ENCODE assay signal across 1 cellular context in genomic region chr6:150881911-150882481, GRCh38.
TF ChIP-seq lines count a peak whose summit lies in the region.

No MANE protein-coding gene starts in this region.

TF ChIP-seq in HepG2, 621 proteins besides CTCF, POLR2A, EP300 and RAD21 (continued from another document and continues in another):
- TF ChIP-seq ZNF609 (CRISPR knock-in tag; IDR thresholded peaks at IDR 0.05; ENCODE audit: borderline replicate concordance) (peak; percentile 46; the same call in 1 of the 2 replicates), POLR2G (IDR thresholded peaks at IDR 0.05; ENCODE audit: low read depth, low read length) (no peak), DPF2 (CRISPR knock-in tag; IDR thresholded peaks at IDR 0.05; ENCODE audit: borderline replicate concordance, low read depth) (peak; percentile 75; the same call in 1 of the 2 replicates), ZNF589 (CRISPR knock-in tag; conservative IDR thresholded peaks at IDR 0.05) (no peak), POGZ (CRISPR knock-in tag; IDR thresholded peaks at IDR 0.05) (peak; percentile 44; the same call in 1 of the 2 replicates), SIX1 (CRISPR knock-in tag; IDR thresholded peaks at IDR 0.05; ENCODE audit: borderline replicate concordance) (no peak), ZNF33A (CRISPR knock-in tag; IDR thresholded peaks at IDR 0.05; ENCODE audit: borderline replicate concordance) (no peak), FOSL2 (CRISPR knock-in tag; IDR thresholded peaks at IDR 0.05) (peak; percentile 60), DZIP1 (CRISPR knock-in tag; IDR thresholded peaks at IDR 0.05) (no peak), NFRKB (IDR thresholded peaks at IDR 0.05) (no peak), HOMEZ (CRISPR knock-in tag; IDR thresholded peaks at IDR 0.05; ENCODE audit: low read depth) (peak; percentile 75), ELF1 (CRISPR knock-in tag; IDR thresholded peaks at IDR 0.05) (peak; percentile 44), TMF1 (CRISPR knock-in tag; IDR thresholded peaks at IDR 0.05; ENCODE audit: low read depth) (no peak), ZNF749 (CRISPR knock-in tag; IDR thresholded peaks at IDR 0.05; ENCODE audit: borderline replicate concordance) (no peak), ETV5 (CRISPR knock-in tag; IDR thresholded peaks at IDR 0.05; ENCODE audit: borderline replicate concordance) (peak; percentile 89; the same call in 1 of the 2 replicates), BORCS8-MEF2B (CRISPR knock-in tag; IDR thresholded peaks at IDR 0.05) (no peak), FOXK2 (IDR thresholded peaks at IDR 0.05) (peak; percentile 77), ZNF746 (CRISPR knock-in tag; IDR thresholded peaks at IDR 0.05) (no peak), SALL1 (CRISPR knock-in tag; IDR thresholded peaks at IDR 0.05) (peak; percentile 68), ZNF562 (CRISPR knock-in tag; IDR thresholded peaks at IDR 0.05; ENCODE audit: borderline replicate concordance) (no peak), RNF219 (CRISPR knock-in tag; IDR thresholded peaks at IDR 0.05) (no peak), RFX5 (IDR thresholded peaks at IDR 0.05; ENCODE audit: low read depth, low read length) (no peak), CHCHD3 (CRISPR knock-in tag; IDR thresholded peaks at IDR 0.05) (no peak), TFE3 (CRISPR knock-in tag; IDR thresholded peaks at IDR 0.05) (0 out of 2 replicates have a peak, but pooled peaks have one; percentile 39), RARG (CRISPR knock-in tag; IDR thresholded peaks at IDR 0.05; ENCODE audit: low read depth) (no peak), ZBTB26 (CRISPR knock-in tag; IDR thresholded peaks at IDR 0.05; ENCODE audit: borderline replicate concordance) (peak; percentile 83; the same call in 1 of the 2 replicates), ZNF280D (CRISPR knock-in tag; IDR thresholded peaks at IDR 0.05) (no peak), ZNF597 (CRISPR knock-in tag; IDR thresholded peaks at IDR 0.05) (no peak), GFI1 (CRISPR knock-in tag; IDR thresholded peaks at IDR 0.05; ENCODE audit: borderline replicate concordance) (peak; percentile 57; the same call in 1 of the 2 replicates), ZBED4 (CRISPR knock-in tag; IDR thresholded peaks at IDR 0.05; ENCODE audit: borderline replicate concordance) (peak; percentile 50; the same call in 1 of the 2 replicates), HDAC1 (CRISPR knock-in tag; IDR thresholded peaks at IDR 0.05) (peak; percentile 71; the same call in 1 of the 2 replicates), ZNF225 (CRISPR knock-in tag; IDR thresholded peaks at IDR 0.05) (no peak), RBM22 (optimal IDR thresholded peaks at IDR 0.05; ENCODE audit: low read length) (peak; percentile 53), ZNF136 (CRISPR knock-in tag; IDR thresholded peaks at IDR 0.05; ENCODE audit: low read depth) (peak; percentile 50; the same call in 1 of the 2 replicates)
